ENCODE assay signal across 23 cellular contexts in the genomic region with DNA sequence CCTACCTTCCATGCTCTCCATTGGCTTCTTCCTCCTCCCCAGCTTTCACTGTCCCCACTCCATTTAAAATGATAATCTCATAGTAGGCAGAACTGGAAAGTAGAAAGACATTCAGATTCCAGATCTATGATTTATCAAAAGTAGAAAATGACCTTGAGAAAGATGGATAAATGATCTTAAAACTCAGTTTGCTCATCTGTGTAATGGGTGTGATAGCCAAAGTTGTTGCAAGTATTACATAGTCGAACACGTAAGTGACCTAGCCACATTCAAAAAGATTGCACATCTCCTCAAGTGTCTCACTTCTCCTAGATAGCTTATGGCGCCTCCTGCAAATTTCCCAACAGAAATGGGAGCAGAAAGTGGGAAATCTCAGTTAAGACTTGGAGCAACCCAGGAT.
A peak's percentile ranks its signal among the peaks of the same experiment; 100 is the strongest.
DNase-seq lines count a peak whose midpoint lies in the region; ATAC-seq, FAIRE-seq and TF ChIP-seq lines count a peak whose summit lies in the region.
"Had no signal": no experiment of that assay in that cellular context is flagged by ENCODE, and none has a peak within 500 bp of the region (broad histone marks: within the 10 kb centered on the region; RNA-seq: fewer than 3 reads in every experiment).

No MANE protein-coding gene starts in this region.

- H3K27me3 ChIP-seq in BLaER1 (no peaks in the 10 kb centered on the region), endothelial cell of umbilical vein (ENCODE audit: control insufficient read depth in 2 of 2, insufficient read depth in 2 of 2, low read length in 2 of 2) (no peaks in the 10 kb centered on the region), thoracic aorta (replicated peaks; ENCODE audit: insufficient read depth) (no peaks in the 10 kb centered on the region), GM23338 (ENCODE audit: insufficient read depth) (no peaks in the 10 kb centered on the region)
- H3K27me3 ChIP-seq: BE2C had no signal

- no peaks in the 10 kb centered on the region for H3K36me3 Mint-ChIP-seq in GM23338 (ENCODE audit: low read depth)

- no peaks in the 10 kb centered on the region for H3K79me2 ChIP-seq in endothelial cell of umbilical vein (ENCODE audit: control insufficient read depth, insufficient read depth, low read length)
- no peaks in the 10 kb centered on the region for H3K79me2 ChIP-seq in GM23338 (replicated peaks; ENCODE audit: insufficient read depth)

- H3K9me3 ChIP-seq in BLaER1: peaks cover 23% of the 10 kb centered on the region
- H3K9me3 ChIP-seq in endothelial cell of umbilical vein (replicated peaks; ENCODE audit: control insufficient read depth, insufficient read depth, low read length): no peaks in the 10 kb centered on the region
- no peaks in the 10 kb centered on the region for H3K9me3 ChIP-seq in thoracic aorta
- H3K9me3 ChIP-seq: BE2C, HAP-1 had no signal

- no peak overlapping the region for H3K27ac Mint-ChIP-seq in GM23338
- H3K27ac Mint-ChIP-seq: CD4-positive, alpha-beta T cell; HFFc6 had no signal

- H3K27me3 Mint-ChIP-seq in GM23338 (ENCODE audit: insufficient read depth, low read depth, poor library complexity): no peaks in the 10 kb centered on the region
- H3K27me3 Mint-ChIP-seq: CD4-positive, alpha-beta T cell had no signal

- no peaks in the 10 kb centered on the region for H3K4me1 Mint-ChIP-seq in GM23338
- H3K4me1 Mint-ChIP-seq: CD8-positive, alpha-beta memory T cell had no signal

- H3K9me3 Mint-ChIP-seq in GM23338: peaks cover 4% of the 10 kb centered on the region; the same call in 1 of the 3 replicates
- H3K9me3 Mint-ChIP-seq: CD4-positive, alpha-beta T cell; HFFc6 had no signal

- dilution Hi-C loops in endothelial cell of umbilical vein (cut with MboI; ENCODE audit: extremely low pct_ligation_motif_present, low sequenced_read_pairs): no loop called here

- TF ChIP-seq POLR2A in GM12891 (IDR thresholded peaks at IDR 0.05; ENCODE audit: low read depth, low read length) (no peak), endothelial cell of umbilical vein (IDR thresholded peaks at IDR 0.05; ENCODE audit: low read depth, low read length) (no peak), GM18505 (IDR thresholded peaks at IDR 0.05; ENCODE audit: borderline replicate concordance, extremely low read depth, insufficient read depth, insufficient read length) (no peak)

- CTCF ChIA-PET in endothelial cell of umbilical vein (lab: Charles Lee): interaction anchor here (1.0 to 1.4 kb wide), 3 partner anchors 9 to 43 kb away, joined by 3 to 6 read pairs (median 3); no protein-coding TSS in a partner anchor

- POLR2A ChIA-PET in endothelial cell of umbilical vein (lab: Charles Lee): no interaction called here

- H3F3A ChIP-seq in GM23338 (replicated peaks; ENCODE audit: low read depth): no peaks in the 10 kb centered on the region

- H3K4me1 ChIP-seq in BLaER1 (peaks cover 14% of the 10 kb centered on the region), endothelial cell of umbilical vein (ENCODE audit: control insufficient read depth, extremely low read depth, insufficient read depth, low read length) (peaks cover 18% of the 10 kb centered on the region), thoracic aorta (ENCODE audit: control insufficient read depth in 1 of 2, low read depth in 2 of 2) (peaks cover 17 to 53% of the 10 kb centered on the region in 2 donors), GM23338 (ENCODE audit: insufficient read depth) (peaks cover 5% of the 10 kb centered on the region; the same call in 1 of the 2 replicates)
- H3K4me1 ChIP-seq: A549, BE2C, HAP-1 had no signal

- no peaks in the 10 kb centered on the region for H3K9me1 ChIP-seq in endothelial cell of umbilical vein (replicated peaks; ENCODE audit: control insufficient read depth, extremely low read depth, insufficient read depth, low read length)

- TF ChIP-seq CTCF in endothelial cell of umbilical vein (IDR thresholded peaks at IDR 0.05; ENCODE audit: extremely low read depth in 1 of 2, insufficient read depth in 1 of 2, low read depth in 1 of 2, low read length in 2 of 2): no peak
- TF ChIP-seq CTCF in thoracic aorta (IDR thresholded peaks at IDR 0.05): no peak
- TF ChIP-seq CTCF in GM23338 (conservative IDR thresholded peaks at IDR 0.05; ENCODE audit: low read depth in 2 of 2): no peak

- H2AFZ ChIP-seq in endothelial cell of umbilical vein (ENCODE audit: low read depth, low read length) (peak overlapping the region; percentile 47), GM23338 (no peak overlapping the region)

- no peak for DNase-seq in GM12891 (ENCODE audit: insufficient read length, low spot score)
- no peak for DNase-seq in endothelial cell of umbilical vein (ENCODE audit: low read depth, low spot score)
- no peak for DNase-seq in thoracic aorta (ENCODE audit: low spot score)
- DNase-seq in GM23338 (ENCODE audit: low spot score): no peak
- no peak for DNase-seq in germinal center (ENCODE audit: low spot score)
- DNase-seq: 8988T; ACHN; AML-193; BE2C; CD4-positive, alpha-beta T cell; CD8-positive, alpha-beta memory T cell; DMS79 treated with DMSO at 0.1 percent for 48 hours; GF-D8; GOT3; HFFc6 had no signal

- no peak overlapping the region for H3K4me3 ChIP-seq in BLaER1
- H3K4me3 ChIP-seq in endothelial cell of umbilical vein (replicated peaks in 1 of 3; ENCODE audit: insufficient read depth in 1 of 3, low read depth in 1 of 3, low read length in 3 of 3): no peak overlapping the region
- H3K4me3 ChIP-seq in thoracic aorta: no peak overlapping the region
- no peak overlapping the region for H3K4me3 ChIP-seq in GM23338
- H3K4me3 ChIP-seq: A549, HAP-1 had no signal

- H3K9ac ChIP-seq in BLaER1 (no peak overlapping the region), endothelial cell of umbilical vein (replicated peaks; ENCODE audit: extremely low read depth, insufficient read depth, low read length) (no peak overlapping the region)

- FAIRE-seq in GM12891 (lab: Jason Lieb, UNC) (peak; percentile 9), endothelial cell of umbilical vein (lab: Jason Lieb, UNC) (no peak)
- FAIRE-seq: A549, GM12892, GM19239, H54 had no signal

- H3K4me2 ChIP-seq in BLaER1 (peak overlapping the region; percentile 33; the same call in 1 of the 2 replicates), endothelial cell of umbilical vein (ENCODE audit: insufficient read depth, low read length) (peak overlapping the region; percentile 31), GM23338 (no peak overlapping the region)
- H3K4me2 ChIP-seq: A549 had no signal

- BruUV-seq in endothelial cell of umbilical vein (replicated peaks; lab: Mats Ljungman, UMichigan): no TSS peak

- H4K20me1 ChIP-seq in BLaER1: no peaks in the 10 kb centered on the region
- no peaks in the 10 kb centered on the region for H4K20me1 ChIP-seq in endothelial cell of umbilical vein (replicated peaks; ENCODE audit: control insufficient read depth, extremely low read depth, insufficient read depth, low read length)
- H4K20me1 ChIP-seq in GM23338 (replicated peaks; ENCODE audit: insufficient read depth): no peaks in the 10 kb centered on the region

- H3K36me3 ChIP-seq in BLaER1 (peaks cover 13% of the 10 kb centered on the region; the same call in 1 of the 2 replicates), endothelial cell of umbilical vein (ENCODE audit: control insufficient read depth in 2 of 2, extremely low read depth in 1 of 2, insufficient read depth in 2 of 2, low read length in 2 of 2) (no peaks in the 10 kb centered on the region), thoracic aorta (no peaks in the 10 kb centered on the region), GM23338 (ENCODE audit: insufficient read depth) (no peaks in the 10 kb centered on the region)
- H3K36me3 ChIP-seq: BE2C, HAP-1 had no signal

- H3K27ac ChIP-seq in BLaER1 (no peak overlapping the region), endothelial cell of umbilical vein (ENCODE audit: insufficient read depth, low read depth, low read length) (peak overlapping the region; percentile 1), thoracic aorta (peak overlapping the region; percentile 28 to 39), GM23338 (ENCODE audit: low read depth) (no peak overlapping the region)
- H3K27ac ChIP-seq: A549, C4-2B had no signal

- ATAC-seq in thoracic aorta (ENCODE audit: insufficient number of reproducible peaks, low FRiP score, low read depth) (no peak), GM18505 (IDR thresholded peaks at IDR 0.05; ENCODE audit: unreplicated experiment) (no peak), GM23338 (no peak)
- ATAC-seq: A549 had no signal

- no peaks in the 10 kb centered on the region for H3K9me2 ChIP-seq in GM23338 (ENCODE audit: insufficient read depth)

- intact Hi-C loops in endothelial cell of umbilical vein (cut with micrococcal nuclease): loop anchor here (2.0 kb wide), 1 partner anchor 41 kb away; no protein-coding TSS in a partner anchor

- H3K4me3 Mint-ChIP-seq in GM23338: no peak overlapping the region
- H3K4me3 Mint-ChIP-seq: CD4-positive, alpha-beta T cell; CD8-positive, alpha-beta memory T cell; HFFc6 had no signal

TF ChIP-seq in GM12891, 5 proteins besides CTCF, POLR2A, EP300 and RAD21:
- TF ChIP-seq POU2F2 (IDR thresholded peaks at IDR 0.05; ENCODE audit: low read depth, low read length) (no peak), SPI1 (IDR thresholded peaks at IDR 0.05; ENCODE audit: low read depth, low read length) (no peak), TAF1 (IDR thresholded peaks at IDR 0.05; ENCODE audit: low read depth, low read length) (no peak), POLR2AphosphoS5 (IDR thresholded peaks at IDR 0.05; ENCODE audit: low read depth, low read length) (no peak), PAX5 (IDR thresholded peaks at IDR 0.05; ENCODE audit: insufficient read depth, low read length, severe bottlenecking) (no peak)
TF ChIP-seq in GM12891: peak in this region for 0.

TF ChIP-seq in endothelial cell of umbilical vein, 7 proteins besides CTCF, POLR2A, EP300 and RAD21:
- no peak for TF ChIP-seq JUN (IDR thresholded peaks at IDR 0.05; ENCODE audit: borderline replicate concordance, insufficient read depth, insufficient read length, low read depth)
- peak; percentile 1 for TF ChIP-seq POLR2AphosphoS5 (IDR thresholded peaks at IDR 0.05; ENCODE audit: insufficient read depth, low read depth, low read length)
TF ChIP-seq in endothelial cell of umbilical vein: peak in this region for 1.

TF ChIP-seq in GM23338, 12 proteins besides CTCF, POLR2A, EP300 and RAD21:
- TF ChIP-seq CREB1 (CRISPR knock-in tag; IDR thresholded peaks at IDR 0.05; ENCODE audit: low read depth) (no peak), NANOG (IDR thresholded peaks at IDR 0.05; ENCODE audit: borderline replicate concordance) (no peak), EZH2 (IDR thresholded peaks at IDR 0.05; ENCODE audit: low read depth, unreplicated experiment) (no peak), JUNB (IDR thresholded peaks at IDR 0.05; ENCODE audit: unreplicated experiment) (no peak)

Comparison
In these comparisons a context has a peak if more than half of its experiments do, and no peak if none do; other contexts are left out.
1. H3K27ac ChIP-seq: peak in endothelial cell of umbilical vein (single experiment) and thoracic aorta (2 of 2); none in BLaER1 (single experiment) and GM23338 (single experiment).